In the genomic region with DNA sequence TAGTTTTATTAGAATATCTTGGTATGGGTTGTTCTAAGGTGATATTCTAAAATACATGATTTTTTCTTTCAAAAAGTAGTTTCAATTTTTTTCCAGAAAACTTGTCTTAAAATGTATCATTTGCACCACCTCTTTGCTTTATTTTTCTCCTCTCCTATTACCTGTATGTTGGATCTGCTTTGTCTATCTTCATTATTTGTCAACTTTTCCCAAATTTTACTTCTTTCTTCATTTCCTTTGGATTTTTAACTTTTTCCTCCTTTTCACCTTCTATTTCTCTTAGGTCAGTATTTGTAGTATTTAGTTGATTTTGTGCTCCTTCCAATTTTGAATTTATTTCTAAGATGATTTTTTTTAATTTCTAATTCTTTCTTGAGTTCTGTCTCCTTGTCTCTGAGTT, we compare ENCODE assay signal across 25 cellular contexts.
"Had no signal": no experiment of that assay in that cellular context is flagged by ENCODE, and none has a peak within 500 bp of the region (broad histone marks: within the 10 kb centered on the region; RNA-seq: fewer than 3 reads in every experiment).

No MANE protein-coding gene starts in this region.

- H3K27me3 Mint-ChIP-seq: naive B cell had no signal

- H3K27ac Mint-ChIP-seq: immature natural killer cell; mesothelial cell of epicardium; naive B cell; naive thymus-derived CD8-positive, alpha-beta T cell had no signal

- H3K4me3 ChIP-seq: coronary artery, dorsolateral prefrontal cortex, esophagus muscularis mucosa, gastroesophageal sphincter, heart left ventricle, hepatocyte, left lung, lower lobe of right lung, mucosa of descending colon had no signal

- H3K9me3 ChIP-seq: gastroesophageal sphincter had no signal

- H3K4me1 Mint-ChIP-seq: immature natural killer cell; naive B cell; naive thymus-derived CD8-positive, alpha-beta T cell had no signal

- H3K27ac ChIP-seq: coronary artery, dorsolateral prefrontal cortex, esophagus muscularis mucosa, foreskin keratinocyte, gastroesophageal sphincter, heart left ventricle, hepatocyte, left lung, lower lobe of right lung had no signal

- H3K4me1 ChIP-seq: esophagus muscularis mucosa, foreskin keratinocyte, gastroesophageal sphincter, left lung, lower lobe of right lung had no signal

- H3K27me3 ChIP-seq: dorsolateral prefrontal cortex, esophagus muscularis mucosa, foreskin keratinocyte, gastroesophageal sphincter, heart left ventricle, hepatocyte, left lung had no signal

- H3K4me3 Mint-ChIP-seq: immature natural killer cell; mesothelial cell of epicardium; naive B cell; naive thymus-derived CD8-positive, alpha-beta T cell had no signal

- FAIRE-seq: colon, endometrium, endothelial cell of umbilical vein, frontal cortex had no signal

- DNase-seq: dermis blood vessel endothelial cell; dorsolateral prefrontal cortex; effector memory CD4-positive, alpha-beta T cell; foreskin keratinocyte; heart left ventricle; hypothalamus; immature natural killer cell; islet precursor cell; left cardiac atrium; left lung; left ventricle myocardium superior; lower lobe of right lung; mesenchymal stem cell; mucosa of descending colon; naive B cell; naive thymus-derived CD8-positive, alpha-beta T cell had no signal

- H2AFZ ChIP-seq: hepatocyte had no signal

- H3K36me3 ChIP-seq: esophagus muscularis mucosa, gastroesophageal sphincter, heart left ventricle, left lung, lower lobe of right lung had no signal

- ATAC-seq: foreskin keratinocyte; gastroesophageal sphincter; heart left ventricle; left cardiac atrium; left lung; left ventricle myocardium superior; lower lobe of right lung; mucosa of descending colon; naive thymus-derived CD8-positive, alpha-beta T cell had no signal

- H3K36me3 Mint-ChIP-seq: immature natural killer cell had no signal

- H3K4me2 ChIP-seq: hepatocyte had no signal
